In the genomic region with DNA sequence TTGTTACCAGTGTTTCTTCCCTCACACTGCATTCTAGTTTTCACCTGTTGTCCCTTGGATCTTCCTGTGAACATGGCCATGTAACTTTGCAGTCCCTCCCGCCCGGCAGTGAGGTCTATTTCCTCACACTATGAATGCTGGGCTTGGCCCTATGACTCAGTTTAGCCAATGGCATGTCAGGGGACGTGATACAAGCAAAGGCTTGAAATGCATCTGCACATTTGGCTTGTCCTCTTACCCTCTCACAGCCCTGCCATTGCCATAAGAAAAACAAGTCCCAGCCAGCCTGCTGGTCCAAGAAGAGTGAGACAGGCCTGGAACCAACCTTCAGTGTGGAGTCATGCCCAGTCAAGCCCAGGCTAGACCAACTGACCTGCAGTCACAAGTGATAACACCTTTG, we compare ENCODE assay signal across 21 cellular contexts.
"Had no signal": no experiment of that assay in that cellular context is flagged by ENCODE, and none has a peak within 500 bp of the region (broad histone marks: within the 10 kb centered on the region; RNA-seq: fewer than 3 reads in every experiment).

No MANE protein-coding gene starts in this region.

- H3K4me3 ChIP-seq: adrenal gland, cardiac muscle cell, gastroesophageal sphincter, heart left ventricle, left ventricle myocardium inferior, mucosa of descending colon, neural progenitor cell, pancreas, spleen, thyroid gland had no signal

- H3K36me3 Mint-ChIP-seq: naive thymus-derived CD4-positive, alpha-beta T cell; neural progenitor cell; stimulated activated memory B cell treated with anti-CD40 and anti-IgM and Interleukin-4, amounts not matched to agents 10 μg/mL and 1 μg/mL and 100 μg/mL, for 72 hours had no signal

- H3K9me3 ChIP-seq: adrenal gland, gastroesophageal sphincter, heart left ventricle, left ventricle myocardium inferior, mucosa of descending colon, pancreas, SK-N-SH, spleen, thyroid gland had no signal

- H3K4me1 Mint-ChIP-seq: stimulated activated memory B cell treated with anti-CD40 and anti-IgM and Interleukin-4, amounts not matched to agents 10 μg/mL and 1 μg/mL and 100 μg/mL, for 72 hours had no signal

- H3K4me2 ChIP-seq: neural progenitor cell, SK-N-SH had no signal

- H3K27me3 Mint-ChIP-seq: activated CD4-positive, alpha-beta T cell treated with anti-CD3 and anti-CD28 coated beads for 36 hours; naive thymus-derived CD4-positive, alpha-beta T cell had no signal

- H3K27ac Mint-ChIP-seq: activated CD4-positive, alpha-beta T cell treated with anti-CD3 and anti-CD28 coated beads for 36 hours; activated T-cell treated with anti-CD3 and anti-CD28 coated beads, Interleukin-2, amount 50 U/mL, for 72 hours; naive thymus-derived CD4-positive, alpha-beta T cell; neural progenitor cell; stimulated activated memory B cell treated with anti-CD40 and anti-IgM and Interleukin-4, amounts not matched to agents 10 μg/mL and 1 μg/mL and 100 μg/mL, for 72 hours; T-helper 2 cell treated with Interferon-gamma antibody and Interleukin-4, amounts not matched to agents 5 μg/mL and 100 μg/mL, for 36 hours had no signal

- DNase-seq: activated CD4-positive, alpha-beta T cell treated with anti-CD3 and anti-CD28 coated beads for 36 hours; activated CD4-positive, alpha-beta T cell treated with anti-CD3 and anti-CD28 coated beads, Interleukin-2, amount 50 U/mL, for 48 hours; activated effector memory CD4-positive, alpha-beta T cell treated with anti-CD3 and anti-CD28 coated beads, Interleukin-2, amount 50 U/mL, for 16 hours; activated naive CD4-positive, alpha-beta T cell treated with anti-CD3 and anti-CD28 coated beads, Interleukin-2, amount 50 U/mL, for 16 hours; activated T-cell treated with anti-CD3 and anti-CD28 coated beads, Interleukin-2, amount 50 U/mL, for 72 hours; adrenal gland; heart left ventricle; kidney glomerular epithelial cell; left ventricle myocardium inferior; mucosa of descending colon; naive thymus-derived CD4-positive, alpha-beta T cell; pancreas; SK-N-SH; spleen; stimulated activated CD4-positive, alpha-beta T cell treated with anti-CD3 and anti-CD28 coated beads, Interleukin-4, amount 100 ng/mL, for 4 hours; thyroid gland had no signal

- ATAC-seq: activated CD4-positive, alpha-beta T cell treated with anti-CD3 and anti-CD28 coated beads for 36 hours; gastroesophageal sphincter; heart left ventricle; mucosa of descending colon; naive thymus-derived CD4-positive, alpha-beta T cell; pancreas; stimulated activated memory B cell treated with anti-CD40 and anti-IgM and Interleukin-4, amounts not matched to agents 10 μg/mL and 1 μg/mL and 100 μg/mL, for 72 hours had no signal

- H2AFZ ChIP-seq: neural progenitor cell had no signal

- H3K4me3 Mint-ChIP-seq: activated CD4-positive, alpha-beta T cell treated with anti-CD3 and anti-CD28 coated beads for 36 hours; activated T-cell treated with anti-CD3 and anti-CD28 coated beads, Interleukin-2, amount 50 U/mL, for 72 hours; naive thymus-derived CD4-positive, alpha-beta T cell; neural progenitor cell; stimulated activated memory B cell treated with anti-CD40 and anti-IgM and Interleukin-4, amounts not matched to agents 10 μg/mL and 1 μg/mL and 100 μg/mL, for 72 hours; T-helper 2 cell treated with Interferon-gamma antibody and Interleukin-4, amounts not matched to agents 5 μg/mL and 100 μg/mL, for 36 hours had no signal

- H3K27me3 ChIP-seq: adrenal gland, cardiac muscle cell, neural progenitor cell, pancreas, thyroid gland had no signal

- H3K9me3 Mint-ChIP-seq: activated T-cell treated with anti-CD3 and anti-CD28 coated beads, Interleukin-2, amount 50 U/mL, for 72 hours; neural progenitor cell; stimulated activated memory B cell treated with anti-CD40 and anti-IgM and Interleukin-4, amounts not matched to agents 10 μg/mL and 1 μg/mL and 100 μg/mL, for 72 hours; T-helper 2 cell treated with Interferon-gamma antibody and Interleukin-4, amounts not matched to agents 5 μg/mL and 100 μg/mL, for 36 hours had no signal

- H3K36me3 ChIP-seq: adrenal gland, cardiac muscle cell, gastroesophageal sphincter, heart left ventricle, left ventricle myocardium inferior, neural progenitor cell, pancreas, spleen, thyroid gland had no signal

- H3K27ac ChIP-seq: adrenal gland, cardiac muscle cell, gastroesophageal sphincter, heart left ventricle, left ventricle myocardium inferior, neural progenitor cell, pancreas, spleen, thyroid gland had no signal

- H3K9ac ChIP-seq: neural progenitor cell, SK-N-SH had no signal

- H3K4me1 ChIP-seq: adrenal gland, gastroesophageal sphincter, heart left ventricle, left ventricle myocardium inferior, pancreas, spleen, thyroid gland had no signal
